ENCODE assay signal across 12 cellular contexts in genomic region chr6:56841751-56842150, GRCh38.
DNase-seq lines count a peak whose midpoint lies in the region; ATAC-seq and TF ChIP-seq lines count a peak whose summit lies in the region.
"Had no signal": no experiment of that assay in that cellular context is flagged by ENCODE, and none has a peak within 500 bp of the region (broad histone marks: within the 10 kb centered on the region; RNA-seq: fewer than 3 reads in every experiment).

No MANE protein-coding gene starts in this region.

- no peak for TF ChIP-seq POLR2A in erythroblast (IDR thresholded peaks at IDR 0.05; ENCODE audit: low read length)

- H4K20me1 ChIP-seq in fibroblast of lung (ENCODE audit: control insufficient read depth, extremely low read depth, insufficient read depth, low read length): no peaks in the 10 kb centered on the region

- H3K9me3 ChIP-seq in fibroblast of lung (ENCODE audit: control insufficient read depth, insufficient read depth, low read depth, low read length): no peaks in the 10 kb centered on the region
- H3K9me3 ChIP-seq: upper lobe of left lung had no signal

- H3K36me3 ChIP-seq in fibroblast of lung (ENCODE audit: control insufficient read depth, insufficient read depth, low read length): peaks cover 1% of the 10 kb centered on the region
- H3K36me3 ChIP-seq: upper lobe of left lung had no signal

- no peak overlapping the region for H2AFZ ChIP-seq in fibroblast of lung (ENCODE audit: low read length)

- peak; percentile 9 for DNase-seq in RPMI8226
- no peak for DNase-seq in fibroblast of lung (ENCODE audit: low read depth in 2 of 2)
- no peak for DNase-seq in retinal pigment epithelial cell (ENCODE audit: low read depth)
- DNase-seq in NOMO-1 treated with DMSO at 0.1 percent for 48 hours (lab: John Stamatoyannopoulos, UW; ENCODE audit: unreplicated experiment): no peak
- DNase-seq in NCI-H2171 treated with DMSO at 0.1 percent for 48 hours (lab: John Stamatoyannopoulos, UW): no peak
- DNase-seq in erythroblast (lab: John Stamatoyannopoulos, UW): no peak
- DNase-seq: activated T-cell treated with anti-CD3 and anti-CD28 coated beads, Interleukin-2, amount 50 U/mL, for 72 hours; NCI-H345; upper lobe of left lung had no signal

- TF ChIP-seq CTCF in fibroblast of lung (conservative IDR thresholded peaks at IDR 0.05 in 1 of 2, IDR thresholded peaks at IDR 0.05 in 1 of 2; ENCODE audit: low read depth in 1 of 2, low read length in 2 of 2): no peak
- no peak for TF ChIP-seq CTCF in retinal pigment epithelial cell (conservative IDR thresholded peaks at IDR 0.05; ENCODE audit: low read depth, low read length)

- peak overlapping the region; percentile 76 for H3K9ac ChIP-seq in fibroblast of lung (ENCODE audit: insufficient read depth, low read length)

- H3K4me3 ChIP-seq in GM08714 (ENCODE audit: low read length) (peak overlapping the region; percentile 80; the same call in 1 of the 2 replicates), fibroblast of lung (replicated peaks in 1 of 4; ENCODE audit: control extremely low read depth in 1 of 4, insufficient read depth in 1 of 4, low read depth in 3 of 4, low read length in 4 of 4) (peak overlapping the region; percentile 59 to 95 (median 80)), retinal pigment epithelial cell (ENCODE audit: low read length) (peak overlapping the region; percentile 89)
- H3K4me3 ChIP-seq: lung had no signal

- peaks cover 91% of the 10 kb centered on the region for H3K79me2 ChIP-seq in fibroblast of lung (ENCODE audit: control insufficient read depth, insufficient read depth, low read length)

- H3K4me1 ChIP-seq in fibroblast of lung (ENCODE audit: control insufficient read depth, extremely low read depth, insufficient read depth, low read length): peaks cover 7% of the 10 kb centered on the region

- ATAC-seq in HG02759 (IDR thresholded peaks at IDR 0.05; ENCODE audit: unreplicated experiment): no peak
- ATAC-seq: activated T-cell treated with anti-CD3 and anti-CD28 coated beads, Interleukin-2, amount 50 U/mL, for 72 hours had no signal

- no peaks in the 10 kb centered on the region for H3K27me3 ChIP-seq in fibroblast of lung (ENCODE audit: control insufficient read depth, insufficient read depth, low read length)

- H3K4me2 ChIP-seq in fibroblast of lung (ENCODE audit: extremely low read depth, insufficient read depth, low read length): peak overlapping the region; percentile 97

- peak overlapping the region; percentile 78 for H3K27ac ChIP-seq in fibroblast of lung (ENCODE audit: insufficient read depth, low read length)
